ENCODE assay signal across 33 cellular contexts in the genomic region with DNA sequence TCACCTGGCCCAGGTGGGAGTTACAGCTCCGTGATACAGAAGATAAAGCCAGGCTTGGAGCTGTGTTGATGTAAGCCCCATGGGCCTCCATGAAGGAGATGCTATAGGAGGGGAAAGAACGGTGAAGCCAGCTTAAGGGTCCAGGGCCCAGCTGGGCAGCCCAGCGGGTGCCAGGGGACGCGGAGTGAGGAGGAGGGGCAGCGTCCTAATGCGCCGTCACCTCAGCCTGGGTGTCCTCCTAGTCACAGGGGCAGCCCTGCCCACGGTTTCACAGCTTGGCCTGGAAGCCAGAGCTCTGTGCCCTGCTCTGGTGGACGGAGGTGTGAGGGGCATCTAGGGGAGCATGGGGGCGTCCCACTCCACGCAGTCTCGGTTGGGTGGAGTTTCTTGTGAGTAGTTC.
"Had no signal": no experiment of that assay in that cellular context is flagged by ENCODE, and none has a peak within 500 bp of the region (broad histone marks: within the 10 kb centered on the region; RNA-seq: fewer than 3 reads in every experiment).

No MANE protein-coding gene starts in this region.

- H3K27me3 Mint-ChIP-seq: activated CD4-positive, alpha-beta memory T cell treated with anti-CD3 and anti-CD28 coated beads, Interleukin-2, amount 10 ng/mL, durations not matched to agents 7 days and 5 days; activated CD8-positive, alpha-beta memory T cell treated with anti-CD3 and anti-CD28 coated beads, Interleukin-2, amount 10 ng/mL, durations not matched to agents 7 days and 5 days; activated naive CD4-positive, alpha-beta T cell treated with anti-CD3 and anti-CD28 coated beads, Interleukin-2, amount 50 U/mL, for 24 hours; activated naive CD8-positive, alpha-beta T cell treated with anti-CD3 and anti-CD28 coated beads, Interleukin-2, amount 10 ng/mL, durations not matched to agents 7 days and 5 days had no signal

- H3K9me3 Mint-ChIP-seq: activated naive CD4-positive, alpha-beta T cell treated with anti-CD3 and anti-CD28 coated beads, Interleukin-2, amount 50 U/mL, for 24 hours had no signal

- H3K27ac Mint-ChIP-seq: activated CD4-positive, alpha-beta memory T cell treated with anti-CD3 and anti-CD28 coated beads, Interleukin-2, amount 10 ng/mL, durations not matched to agents 7 days and 5 days; activated CD8-positive, alpha-beta memory T cell treated with anti-CD3 and anti-CD28 coated beads, Interleukin-2, amount 10 ng/mL, durations not matched to agents 7 days and 5 days; activated naive CD4-positive, alpha-beta T cell treated with anti-CD3 and anti-CD28 coated beads, Interleukin-2, amount 50 U/mL, for 24 hours; activated naive CD8-positive, alpha-beta T cell treated with anti-CD3 and anti-CD28 coated beads, Interleukin-2, amount 10 ng/mL, durations not matched to agents 7 days and 5 days; activated T-cell treated with anti-CD3 and anti-CD28 coated beads, Interleukin-2, amount 50 U/mL, for 72 hours; activated T-helper 17 cell treated with anti-CD3 and anti-CD28 coated beads, Interleukin-2, amount 50 U/mL, for 72 hours had no signal

- DNase-seq: activated CD4-positive, alpha-beta memory T cell treated with anti-CD3 and anti-CD28 coated beads, Interleukin-2, amount 10 ng/mL, durations not matched to agents 7 days and 5 days; activated CD4-positive, alpha-beta T cell treated with anti-CD3 and anti-CD28 coated beads for 1 hour; activated CD4-positive, alpha-beta T cell treated with anti-CD3 and anti-CD28 coated beads for 48 hours; activated CD4-positive, CD25-positive, alpha-beta regulatory T cell; activated CD8-positive, alpha-beta memory T cell treated with anti-CD3 and anti-CD28 coated beads for 24 hours; activated CD8-positive, alpha-beta memory T cell treated with anti-CD3 and anti-CD28 coated beads, Interleukin-2, amount 10 ng/mL, durations not matched to agents 7 days and 5 days; activated CD8-positive, alpha-beta memory T cell treated with anti-CD3 and anti-CD28 coated beads, Interleukin-2, amount 50 U/mL, for 48 hours; activated effector memory CD4-positive, alpha-beta T cell treated with anti-CD3 and anti-CD28 coated beads, Interleukin-2, amount 50 U/mL, for 16 hours; activated naive CD4-positive, alpha-beta T cell treated with Interleukin-2 at 50 U/mL for 16 hours; activated naive CD8-positive, alpha-beta T cell treated with anti-CD3 and anti-CD28 coated beads, Interleukin-2, amount 10 ng/mL, durations not matched to agents 7 days and 5 days; activated T-cell treated with anti-CD3 and anti-CD28 coated beads, Interleukin-2, amount 50 U/mL, for 72 hours; amygdala; body of pancreas; caudate nucleus; MM.1S; MV-4-11; NCI-H1092; NCI-H1436 treated with DMSO at 0.1 percent for 48 hours; NCI-H1694 treated with DMSO at 0.1 percent for 48 hours; NCI-H2029; NCI-H345; NCI-H510A; NCI-H526; NCI-H748 treated with DMSO at 0.1 percent for 48 hours; SHP77; SJCRH30; T1000; WERI-Rb-1 had no signal

- H3K9me3 ChIP-seq: body of pancreas, breast epithelium, SJCRH30 had no signal

- H3K36me3 ChIP-seq: breast epithelium, SJCRH30, WERI-Rb-1 had no signal

- ATAC-seq: activated CD8-positive, alpha-beta memory T cell treated with anti-CD3 and anti-CD28 coated beads, Interleukin-2, amount 10 ng/mL, durations not matched to agents 7 days and 5 days; activated T-cell treated with anti-CD3 and anti-CD28 coated beads, Interleukin-2, amount 50 U/mL, for 72 hours; activated T-helper 17 cell treated with anti-CD3 and anti-CD28 coated beads, Interleukin-2, amount 50 U/mL, for 72 hours; body of pancreas had no signal

- H3K27ac ChIP-seq: body of pancreas, breast epithelium, KMS-11, SJCRH30, SK-N-MC, WERI-Rb-1 had no signal

- H3K4me3 Mint-ChIP-seq: activated CD4-positive, alpha-beta memory T cell treated with anti-CD3 and anti-CD28 coated beads, Interleukin-2, amount 10 ng/mL, durations not matched to agents 7 days and 5 days; activated CD8-positive, alpha-beta memory T cell treated with anti-CD3 and anti-CD28 coated beads, Interleukin-2, amount 10 ng/mL, durations not matched to agents 7 days and 5 days; activated naive CD4-positive, alpha-beta T cell treated with anti-CD3 and anti-CD28 coated beads, Interleukin-2, amount 50 U/mL, for 24 hours; activated naive CD8-positive, alpha-beta T cell treated with anti-CD3 and anti-CD28 coated beads, Interleukin-2, amount 10 ng/mL, durations not matched to agents 7 days and 5 days; activated T-cell treated with anti-CD3 and anti-CD28 coated beads, Interleukin-2, amount 50 U/mL, for 72 hours; activated T-helper 17 cell treated with anti-CD3 and anti-CD28 coated beads, Interleukin-2, amount 50 U/mL, for 72 hours had no signal

- H3K4me2 ChIP-seq: KMS-11 had no signal

- H3K36me3 Mint-ChIP-seq: activated naive CD4-positive, alpha-beta T cell treated with anti-CD3 and anti-CD28 coated beads, Interleukin-2, amount 50 U/mL, for 24 hours; activated naive CD8-positive, alpha-beta T cell treated with anti-CD3 and anti-CD28 coated beads, Interleukin-2, amount 10 ng/mL, durations not matched to agents 7 days and 5 days had no signal

- H3K4me3 ChIP-seq: body of pancreas, breast epithelium, SJCRH30, SK-N-MC had no signal

- H3K27me3 ChIP-seq: body of pancreas had no signal

- H3K4me1 ChIP-seq: body of pancreas, breast epithelium, SJCRH30 had no signal

- H3K4me1 Mint-ChIP-seq: activated CD4-positive, alpha-beta memory T cell treated with anti-CD3 and anti-CD28 coated beads, Interleukin-2, amount 10 ng/mL, durations not matched to agents 7 days and 5 days; activated CD8-positive, alpha-beta memory T cell treated with anti-CD3 and anti-CD28 coated beads, Interleukin-2, amount 10 ng/mL, durations not matched to agents 7 days and 5 days; activated naive CD4-positive, alpha-beta T cell treated with anti-CD3 and anti-CD28 coated beads, Interleukin-2, amount 50 U/mL, for 24 hours; activated naive CD8-positive, alpha-beta T cell treated with anti-CD3 and anti-CD28 coated beads, Interleukin-2, amount 10 ng/mL, durations not matched to agents 7 days and 5 days had no signal
